ENCODE assay signal across 5 cellular contexts in genomic region chr1:70045581-70045980, GRCh38.
DNase-seq lines count a peak whose midpoint lies in the region; ATAC-seq, FAIRE-seq and TF ChIP-seq lines count a peak whose summit lies in the region.
"Not testable (repeated sequence)": the region's sequence is repeated elsewhere in the genome, so short reads cannot be mapped to it uniquely, and the experiment has no call there.

No MANE protein-coding gene starts in this region.

- not testable (repeated sequence) for H3K9me3 Mint-ChIP-seq in HFFc6; osteocyte (ENCODE audit: unreplicated experiment)

- BruUV-seq in K562 (replicated peaks; lab: Mats Ljungman, UMichigan): not testable (repeated sequence)

- peak overlapping the region; percentile 63 for H3K27ac ChIP-seq in RWPE2 (ENCODE audit: poor library complexity, severe bottlenecking)
- not testable (repeated sequence) for H3K27ac ChIP-seq in K562 (ENCODE audit: extremely low read depth, low read depth, low read length)
- H3K27ac ChIP-seq in mesenchymal stem cell (ENCODE audit: low read length, poor library complexity, severe bottlenecking): peak overlapping the region; percentile 84

- H3K27me3 Mint-ChIP-seq in HFFc6 (ENCODE audit: insufficient read depth); osteocyte (ENCODE audit: unreplicated experiment): not testable (repeated sequence)

- H4K20me1 ChIP-seq in K562 (replicated peaks; ENCODE audit: control insufficient read depth, insufficient read depth, low read length): not testable (repeated sequence)

- H3K4me1 Mint-ChIP-seq in HFFc6 (ENCODE audit: low read depth): peaks cover 44% of the 10 kb centered on the region
- H3K4me1 Mint-ChIP-seq in osteocyte (ENCODE audit: unreplicated experiment): peaks cover 45% of the 10 kb centered on the region

- not testable (repeated sequence) for H3K79me2 ChIP-seq in K562 (ENCODE audit: control insufficient read depth, insufficient read depth, low read length)

- CTCF ChIA-PET in K562 (lab: Yijun Ruan, JAX; ENCODE audit: low intra/inter-chr PET ratio): not testable (repeated sequence)

- H3K9ac ChIP-seq in K562 (ENCODE audit: insufficient read depth in 1 of 2, low read depth in 2 of 2, low read length in 2 of 2); mesenchymal stem cell (ENCODE audit: low read length): not testable (repeated sequence)

- H3K27me3 ChIP-seq in RWPE2 (ENCODE audit: insufficient read depth, poor library complexity, severe bottlenecking); K562 (ENCODE audit: control insufficient read depth in 2 of 2, insufficient read depth in 2 of 2, low read length in 2 of 2); mesenchymal stem cell (ENCODE audit: control insufficient read depth in 1 of 2, insufficient read depth in 1 of 2, low read length in 2 of 2): not testable (repeated sequence)

- TF ChIP-seq POLR2A in K562 (conservative IDR thresholded peaks at IDR 0.05): not testable (repeated sequence)

- not testable (repeated sequence) for H2BK120ac ChIP-seq in mesenchymal stem cell (ENCODE audit: low read depth, low read length)

- H3K4me1 ChIP-seq in RWPE2 (ENCODE audit: insufficient read depth, poor library complexity, severe bottlenecking) (peaks cover 18% of the 10 kb centered on the region), K562 (replicated peaks in 1 of 2; ENCODE audit: control insufficient read depth in 2 of 2, insufficient read depth in 2 of 2, low read length in 2 of 2) (peaks cover 0 to 25% of the 10 kb centered on the region in 2 experiments; a peak in 3 of 5 replicates)
- not testable (repeated sequence) for H3K4me1 ChIP-seq in mesenchymal stem cell (ENCODE audit: control insufficient read depth, insufficient read depth, low read depth, low read length)

- not testable (repeated sequence) for H2AFZ ChIP-seq in K562 (ENCODE audit: low read depth, low read length); mesenchymal stem cell (ENCODE audit: low read depth, low read length)

- not testable (repeated sequence) for H2BK12ac ChIP-seq in mesenchymal stem cell (ENCODE audit: low read length in 2 of 2)

- H3K4me2 ChIP-seq in K562 (ENCODE audit: insufficient read depth, low read length); mesenchymal stem cell (ENCODE audit: low read length, poor library complexity, severe bottlenecking): not testable (repeated sequence)

- TF ChIP-seq EP300 in K562 (IDR thresholded peaks at IDR 0.05; ENCODE audit: low read length): not testable (repeated sequence)

- H3K79me1 ChIP-seq in mesenchymal stem cell (replicated peaks; ENCODE audit: low read length, poor library complexity, severe bottlenecking): not testable (repeated sequence)

- not testable (repeated sequence) for H3K36me3 Mint-ChIP-seq in HFFc6 (ENCODE audit: low read depth); osteocyte (ENCODE audit: unreplicated experiment)

- peak overlapping the region; percentile 19 for H3K4me3 Mint-ChIP-seq in HFFc6
- not testable (repeated sequence) for H3K4me3 Mint-ChIP-seq in osteocyte (ENCODE audit: unreplicated experiment)

- not testable (repeated sequence) for H3K9me3 ChIP-seq in RWPE2 (ENCODE audit: severe bottlenecking); K562 (replicated peaks; ENCODE audit: control insufficient read depth, insufficient read depth, low read depth, low read length); mesenchymal stem cell (ENCODE audit: control insufficient read depth, low read length)

- in situ Hi-C loops in K562 (cut with MboI): not testable (repeated sequence)

- H2BK5ac ChIP-seq in mesenchymal stem cell (ENCODE audit: low read depth, low read length, poor library complexity, severe bottlenecking): not testable (repeated sequence)

- not testable (repeated sequence) for ATAC-seq in RWPE2 (ENCODE audit: low read depth); K562

- not testable (repeated sequence) for H4K8ac ChIP-seq in mesenchymal stem cell (ENCODE audit: low read length)

- FAIRE-seq in K562 (lab: Jason Lieb, UNC): not testable (repeated sequence)

- not testable (repeated sequence) for DNase-seq in HFFc6; RWPE2 (ENCODE audit: low spot score); K562 (ENCODE audit: extremely low read depth in 1 of 4, low spot score in 3 of 4); mesenchymal stem cell; osteocyte (ENCODE audit: extremely low spot score, unreplicated experiment)

- POLR2A ChIA-PET in K562 (lab: Yijun Ruan, JAX): interaction anchor here (0.6 kb wide), 1 partner anchor 713 kb away, joined by 5 read pairs; no protein-coding TSS in a partner anchor

- H3K27ac Mint-ChIP-seq in HFFc6: not testable (repeated sequence)
- peak overlapping the region; percentile 68 for H3K27ac Mint-ChIP-seq in osteocyte (ENCODE audit: unreplicated experiment)

- TF ChIP-seq CTCF in HFFc6 (IDR thresholded peaks at IDR 0.05); RWPE2 (IDR thresholded peaks at IDR 0.05; ENCODE audit: poor library complexity, severe bottlenecking); K562 (IDR thresholded peaks at IDR 0.05 in 2 of 3, conservative IDR thresholded peaks at IDR 0.05 in 1 of 3; ENCODE audit: insufficient read depth in 2 of 3, low read depth in 1 of 3, low read length in 3 of 3); osteocyte (IDR thresholded peaks at IDR 0.05): not testable (repeated sequence)

- not testable (repeated sequence) for H3K18ac ChIP-seq in mesenchymal stem cell (ENCODE audit: low read depth in 1 of 2, low read length in 2 of 2)

- H3K4ac ChIP-seq in mesenchymal stem cell (ENCODE audit: low read depth in 1 of 2, low read length in 2 of 2): not testable (repeated sequence)

- not testable (repeated sequence) for H3K23ac ChIP-seq in mesenchymal stem cell (ENCODE audit: low read length in 2 of 2)

- not testable (repeated sequence) for H3K14ac ChIP-seq in mesenchymal stem cell (ENCODE audit: low read length in 2 of 2)

- H2BK15ac ChIP-seq in mesenchymal stem cell (ENCODE audit: low read depth, poor library complexity, severe bottlenecking): not testable (repeated sequence)

- intact Hi-C loops in K562 (cut with micrococcal nuclease): not testable (repeated sequence)

- not testable (repeated sequence) for H3K9me1 ChIP-seq in K562 (ENCODE audit: control insufficient read depth, insufficient read depth, low read length)

- H4K91ac ChIP-seq in mesenchymal stem cell (ENCODE audit: low read length): not testable (repeated sequence)

- 73% methylated on average over 1 of the region's 1 CpG for WGBS in K562 (ENCODE audit: insufficient coverage, low coverage, missing lambda C conversion rate)
- 100% methylated on average over 1 of the region's 1 CpG for WGBS in mesenchymal stem cell

- H3K36me3 ChIP-seq in RWPE2 (ENCODE audit: low read depth); K562 (ENCODE audit: control insufficient read depth, insufficient read depth, low read length); mesenchymal stem cell (ENCODE audit: control insufficient read depth in 1 of 2, insufficient read depth in 2 of 2, low read depth in 1 of 2, low read length in 2 of 2): not testable (repeated sequence)

- not testable (repeated sequence) for TF ChIP-seq RAD21 in K562 (CRISPR knock-in tag; conservative IDR thresholded peaks at IDR 0.05 in 1 of 2, IDR thresholded peaks at IDR 0.05 in 1 of 2)

- H3K4me3 ChIP-seq in RWPE2 (ENCODE audit: severe bottlenecking); K562; mesenchymal stem cell (ENCODE audit: insufficient read depth in 1 of 2, low read depth in 1 of 2, low read length in 2 of 2): not testable (repeated sequence)

- peak overlapping the region; percentile 73 for H2AK5ac ChIP-seq in mesenchymal stem cell (ENCODE audit: low read length, severe bottlenecking)

TF ChIP-seq in K562, 482 proteins besides CTCF, POLR2A, EP300 and RAD21:
- peak; percentile 94 for TF ChIP-seq ZNF431 (CRISPR knock-in tag; IDR thresholded peaks at IDR 0.05)
